ENCODE assay signal across 31 cellular contexts in the genomic region with DNA sequence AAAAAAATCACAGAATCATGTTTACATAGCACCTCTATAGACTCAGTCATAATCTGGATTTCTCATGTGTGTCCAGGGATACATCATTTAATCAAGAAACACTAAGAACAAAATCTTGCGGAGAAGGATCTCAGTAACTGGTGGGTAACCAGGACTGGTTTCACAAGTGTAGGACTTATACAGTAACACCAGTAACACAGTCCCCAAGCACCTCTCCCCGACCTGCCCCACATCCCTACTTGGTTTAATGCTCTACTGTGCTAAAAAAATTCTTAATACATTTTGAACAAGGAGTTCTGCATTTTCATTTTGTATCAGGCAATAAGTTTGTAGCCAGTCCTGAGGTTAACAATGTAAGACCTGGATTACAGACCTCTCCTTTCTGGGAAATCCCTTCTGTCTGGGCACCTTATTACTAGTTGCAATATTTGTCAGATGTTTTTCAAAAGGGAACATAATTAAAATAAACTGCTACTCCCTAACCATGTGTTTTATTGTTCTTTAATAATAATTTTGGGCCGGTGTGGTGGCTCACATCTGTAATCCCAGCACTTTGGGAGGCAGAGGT. TPM values are rescaled to one million over a fixed set of nuclear protein-coding genes. Genes with fewer than 3 reads are reported as not detected.
A peak's percentile ranks its signal among the peaks of the same experiment; 100 is the strongest.
DNase-seq lines count a peak whose midpoint lies in the region; ATAC-seq, FAIRE-seq and TF ChIP-seq lines count a peak whose summit lies in the region.
"Had no signal": no experiment of that assay in that cellular context is flagged by ENCODE, and none has a peak within 500 bp of the region (broad histone marks: within the 10 kb centered on the region; RNA-seq: fewer than 3 reads in every experiment).

No MANE protein-coding gene starts in this region.

- peaks cover 3% of the 10 kb centered on the region for H3K4me1 Mint-ChIP-seq in osteocyte (ENCODE audit: unreplicated experiment)
- H3K4me1 Mint-ChIP-seq: activated B cell treated with CpG ODN at 0.5 μM for 24 hours; CD8-positive, alpha-beta memory T cell; mesothelial cell of epicardium had no signal

- H4K20me1 ChIP-seq in GM12878 (ENCODE audit: control insufficient read depth, insufficient read depth): no peaks in the 10 kb centered on the region

- peak; percentile 39 for ATAC-seq in GM18508 (IDR thresholded peaks at IDR 0.05; ENCODE audit: insufficient read depth, unreplicated experiment)
- ATAC-seq in GM21381 (IDR thresholded peaks at IDR 0.05; ENCODE audit: unreplicated experiment): peak; percentile 60
- peak; percentile 58 for ATAC-seq in HG02938 (IDR thresholded peaks at IDR 0.05; ENCODE audit: unreplicated experiment)
- peak; percentile 74 for ATAC-seq in GM12878
- ATAC-seq in GM21786 (IDR thresholded peaks at IDR 0.05; ENCODE audit: unreplicated experiment): no peak

- SMC1A ChIA-PET in GM12878 (lab: Charles Lee; ENCODE audit: uncharacterized antibody, unreplicated experiment): no interaction called here

- H3K9me3 ChIP-seq in GM12878 (replicated peaks; ENCODE audit: control insufficient read depth, insufficient read depth, low read length) (no peaks in the 10 kb centered on the region), uterus (no peaks in the 10 kb centered on the region)
- H3K9me3 ChIP-seq: ascending aorta, BE2C, right atrium auricular region, SK-N-SH, stomach, thyroid gland had no signal

- RAD21 ChIA-PET in GM12878 (lab: Charles Lee; ENCODE audit: unreplicated experiment): no interaction called here

- intact Hi-C loops in GM12878 (cut with micrococcal nuclease; ENCODE audit: unreplicated experiment): no loop called here
- intact Hi-C loops in uterus (cut with DNase I; ENCODE audit: low total_unique reads): no loop called here

- in situ Hi-C loops in GM12878 (cut with MboI): no loop called here

- no peak for FAIRE-seq in GM12878 (lab: Jason Lieb, UNC)
- FAIRE-seq: colon, small intestine had no signal

- TF ChIP-seq RAD21 in GM12878 (IDR thresholded peaks at IDR 0.05; ENCODE audit: insufficient read depth, low read depth, low read length): no peak

- H3K4me1 ChIP-seq in GM12878 (ENCODE audit: control insufficient read depth, insufficient read depth, low read length) (no peaks in the 10 kb centered on the region), uterus (no peaks in the 10 kb centered on the region)
- H3K4me1 ChIP-seq: ascending aorta, BE2C, right atrium auricular region, stomach, thyroid gland had no signal

- CTCF ChIA-PET in GM12878 (lab: Yijun Ruan, JAX): no interaction called here

- no peak overlapping the region for H2AFZ ChIP-seq in GM12878 (ENCODE audit: control insufficient read depth, low read depth, low read length)
- H2AFZ ChIP-seq: hepatocyte, PC-9 had no signal

- no peak overlapping the region for H3K9ac ChIP-seq in GM12878 (ENCODE audit: control insufficient read depth, insufficient read depth, low read length)
- H3K9ac ChIP-seq: SK-N-SH had no signal

- DNase-seq in GM12878 (ENCODE audit: low read depth, low spot score) (no peak), uterus (no peak), osteocyte (ENCODE audit: extremely low spot score, unreplicated experiment) (no peak)
- DNase-seq: activated B cell treated with CpG ODN at 0.5 μM for 24 hours; activated CD4-positive, alpha-beta memory T cell treated with anti-CD3 and anti-CD28 coated beads for 36 hours; BE2C; CD8-positive, alpha-beta memory T cell; H7; Karpas-422; kidney glomerular epithelial cell; NCI-H1930; NCI-H524 treated with DMSO at 0.1 percent for 48 hours; NK-92 treated with Interleukin-12 subunit alpha and Interleukin-12 subunit beta, amount 100 ng/mL, for 24 hours; PC-9; posterior cingulate gyrus; SK-N-SH; small intestine; stomach; thyroid gland had no signal

- H3K36me3 ChIP-seq in GM12878 (ENCODE audit: control insufficient read depth in 2 of 2, insufficient read depth in 2 of 2, low read length in 1 of 2) (no peaks in the 10 kb centered on the region), uterus (no peaks in the 10 kb centered on the region)
- H3K36me3 ChIP-seq: ascending aorta, BE2C, cardiac muscle cell, right atrium auricular region, stomach, thyroid gland had no signal

- 19% methylated on average over 3 of the region's 3 CpGs for WGBS in GM12878 (ENCODE audit: insufficient coverage, insufficient replicate concordance, low lambda C conversion rate, missing lambda C conversion rate)

- POLR2A ChIA-PET in GM12878 (lab: Charles Lee): no interaction called here

- no peak for TF ChIP-seq EP300 in GM12878 (IDR thresholded peaks at IDR 0.05; ENCODE audit: borderline replicate concordance in 1 of 2, control insufficient read depth in 1 of 2, low read depth in 2 of 2, low read length in 2 of 2)

- H3K9me3 Mint-ChIP-seq in osteocyte (ENCODE audit: unreplicated experiment): no peaks in the 10 kb centered on the region
- H3K9me3 Mint-ChIP-seq: activated B cell treated with CpG ODN at 0.5 μM for 24 hours; activated CD4-positive, alpha-beta memory T cell treated with anti-CD3 and anti-CD28 coated beads for 36 hours; CD8-positive, alpha-beta memory T cell; mesothelial cell of epicardium; T-helper 1 cell treated with Interleukin-12 subunit alpha and Interleukin-12 subunit beta and Interleukin-4 antibody, amounts not matched to agents 30 μg/mL and 1 μg/mL, for 36 hours had no signal

- no peak overlapping the region for H3K4me2 ChIP-seq in GM12878 (ENCODE audit: control insufficient read depth, insufficient read depth)
- H3K4me2 ChIP-seq: hepatocyte, PC-9, SK-N-SH had no signal

- H3K27me3 Mint-ChIP-seq in osteocyte (ENCODE audit: unreplicated experiment): no peaks in the 10 kb centered on the region
- H3K27me3 Mint-ChIP-seq: activated B cell treated with CpG ODN at 0.5 μM for 24 hours had no signal

- BruUV-seq in GM12878 (replicated peaks; lab: Mats Ljungman, UMichigan): no TSS peak

- H3K27ac Mint-ChIP-seq in osteocyte (ENCODE audit: unreplicated experiment): no peak overlapping the region
- H3K27ac Mint-ChIP-seq: activated B cell treated with CpG ODN at 0.5 μM for 24 hours; activated CD4-positive, alpha-beta memory T cell treated with anti-CD3 and anti-CD28 coated beads for 36 hours; activated naive CD8-positive, alpha-beta T cell; CD8-positive, alpha-beta memory T cell; mesothelial cell of epicardium; T-helper 1 cell treated with Interleukin-12 subunit alpha and Interleukin-12 subunit beta and Interleukin-4 antibody, amounts not matched to agents 30 μg/mL and 1 μg/mL, for 36 hours had no signal

- H3K27ac ChIP-seq in GM12878 (ENCODE audit: control insufficient read depth, insufficient read depth) (no peak overlapping the region), uterus (no peak overlapping the region)
- H3K27ac ChIP-seq: ascending aorta, cardiac muscle cell, hepatocyte, PC-9, right atrium auricular region, stomach, thyroid gland had no signal

- TF ChIP-seq POLR2A in GM12878 (IDR thresholded peaks at IDR 0.05; ENCODE audit: low read depth, low read length): no peak
- no peak for TF ChIP-seq POLR2A in uterus (IDR thresholded peaks at IDR 0.05)

- no peaks in the 10 kb centered on the region; a peak in 1 of 4 replicates for H3K27me3 ChIP-seq in GM12878 (replicated peaks in 1 of 2; ENCODE audit: control insufficient read depth in 2 of 2, insufficient read depth in 2 of 2, low read length in 1 of 2)
- H3K27me3 ChIP-seq in uterus: no peaks in the 10 kb centered on the region
- H3K27me3 ChIP-seq: ascending aorta, BE2C, cardiac muscle cell, hepatocyte, right atrium auricular region, stomach, thyroid gland had no signal

- no peaks in the 10 kb centered on the region for H3K36me3 Mint-ChIP-seq in osteocyte (ENCODE audit: unreplicated experiment)
- H3K36me3 Mint-ChIP-seq: activated CD4-positive, alpha-beta memory T cell treated with anti-CD3 and anti-CD28 coated beads for 36 hours; activated naive CD8-positive, alpha-beta T cell; CD8-positive, alpha-beta memory T cell; mesothelial cell of epicardium had no signal

- no peak overlapping the region for H3K4me3 Mint-ChIP-seq in osteocyte (ENCODE audit: unreplicated experiment)
- H3K4me3 Mint-ChIP-seq: activated B cell treated with CpG ODN at 0.5 μM for 24 hours; activated CD4-positive, alpha-beta memory T cell treated with anti-CD3 and anti-CD28 coated beads for 36 hours; activated naive CD8-positive, alpha-beta T cell; CD8-positive, alpha-beta memory T cell; mesothelial cell of epicardium; T-helper 1 cell treated with Interleukin-12 subunit alpha and Interleukin-12 subunit beta and Interleukin-4 antibody, amounts not matched to agents 30 μg/mL and 1 μg/mL, for 36 hours had no signal

- H3K4me3 ChIP-seq in GM12878 (no peak overlapping the region), uterus (no peak overlapping the region)
- H3K4me3 ChIP-seq: ascending aorta, cardiac muscle cell, hepatocyte, PC-9, right atrium auricular region, stomach, thyroid gland had no signal

- no peaks in the 10 kb centered on the region for H3K79me2 ChIP-seq in GM12878 (ENCODE audit: control insufficient read depth, insufficient read depth, low read length)
- H3K79me2 ChIP-seq: hepatocyte had no signal

- TF ChIP-seq CTCF in GM12878 (IDR thresholded peaks at IDR 0.05 in 2 of 3, conservative IDR thresholded peaks at IDR 0.05 in 1 of 3; ENCODE audit: control insufficient read depth in 2 of 3, extremely low read depth in 1 of 3, insufficient read depth in 1 of 3, low read depth in 3 of 3, low read length in 3 of 3) (no peak), uterus (IDR thresholded peaks at IDR 0.05) (no peak), osteocyte (IDR thresholded peaks at IDR 0.05) (no peak)

TF ChIP-seq in GM12878, 131 proteins besides CTCF, POLR2A, EP300 and RAD21:
- TF ChIP-seq RUNX3 (IDR thresholded peaks at IDR 0.05; ENCODE audit: low read length) (0 out of 2 replicates have a peak, but pooled peaks have one; percentile 22), RAD51 (IDR thresholded peaks at IDR 0.05) (no peak)

RNA-seq across cellular contexts. Expression of a gene that starts 57.6 kb away (rescaled TPM):
- 194 and 197 TPM in 2 replicates for total RNA-seq in GM12878 (2013; cell fraction: nucleolus; rRNA removed)
- 25.5 and 29.6 TPM in 2 replicates for total RNA-seq in GM12878 (2014; rRNA removed)
- total RNA-seq in GM12878 (2014; rRNA removed; fragmentation: Illumina TruSeq; extraction: Trizol): 30.1 and 32.1 TPM in 2 replicates
- 25.4 and 31.8 TPM in 2 replicates for total RNA-seq in GM12878 (2021)
- polyA plus RNA-seq in GM12878 (2011; ENCODE audit: low read depth): 7.4 TPM
- 37.6 and 56.0 TPM in 2 replicates for polyA plus RNA-seq in GM12878 (2011; rRNA removed)
- polyA plus RNA-seq in GM12878 (2011; cell fraction: cytosol; rRNA removed): 22.7 and 23.3 TPM in 2 replicates
- polyA plus RNA-seq in GM12878 (2011; cell fraction: nucleus; rRNA removed): 36.7 and 42.0 TPM in 2 replicates
- 10.6 and 13.3 TPM in 2 replicates for polyA plus RNA-seq in GM12878 (2012)
- polyA plus RNA-seq in GM12878 (2014; fragmentation: Illumina TruSeq; extraction: Trizol): 23.7 and 25.3 TPM in 2 replicates
- 10 to 100 TPM; 17.5 to 37.3 TPM for polyA plus RNA-seq in GM12878 (2014; fragmentation: Nextera tagmentation; extraction: Ambion mirVana)
- polyA plus RNA-seq in GM12878 (2014; rRNA removed): 13.3 and 16.0 TPM in 2 replicates
- 10 to 100 TPM; 36.7 to 38.5 TPM for polyA plus RNA-seq in GM12878 (2016; fragmentation: Nextera tagmentation; extraction: Ambion mirVana)
- 94.7 and 99.3 TPM in 2 replicates for polyA minus RNA-seq in GM12878 (2011; rRNA and poly(A)+ RNA removed)
- 20.4 and 27.5 TPM in 2 replicates for polyA minus RNA-seq in GM12878 (2011; cell fraction: cytosol; rRNA and poly(A)+ RNA removed)
- polyA minus RNA-seq in GM12878 (2011; cell fraction: nucleus; rRNA and poly(A)+ RNA removed): 120 and 178 TPM in 2 replicates
- 100 to 1,000 TPM in 1 of 4 donors, 10 to 100 TPM in 3; 21.5 to 106 (median 63.8) TPM for total RNA-seq in uterus
- total RNA-seq in osteocyte: 88.1 and 92.2 TPM in 2 replicates
